ENCODE assay signal across 18 cellular contexts in genomic region chr11:44771252-44771734, GRCh38. TPM values are rescaled to one million over a fixed set of nuclear protein-coding genes. Genes with fewer than 3 reads are reported as not detected.
"Had no signal": no experiment of that assay in that cellular context is flagged by ENCODE, and none has a peak within 500 bp of the region (broad histone marks: within the 10 kb centered on the region; RNA-seq: fewer than 3 reads in every experiment).

No MANE protein-coding gene starts in this region.

- H3K4me3 ChIP-seq: coronary artery, dorsolateral prefrontal cortex, esophagus squamous epithelium, gastrocnemius medialis, heart right ventricle, left lung, lower lobe of right lung had no signal

- H3K27me3 ChIP-seq: dorsolateral prefrontal cortex, esophagus squamous epithelium, gastrocnemius medialis, heart right ventricle, left lung had no signal

- H3K36me3 ChIP-seq: esophagus squamous epithelium, gastrocnemius medialis, left lung, lower lobe of right lung had no signal

- DNase-seq: dorsolateral prefrontal cortex; effector CD4-positive, alpha-beta T cell; effector memory CD4-positive, alpha-beta T cell; esophagus squamous epithelium; foreskin fibroblast; foreskin melanocyte; gastrocnemius medialis; glutamatergic neuron; heart right ventricle; hippocampal formation; left cardiac atrium; left lung; left ventricle myocardium superior; lower lobe of right lung; mesendoderm; midbrain had no signal

- ATAC-seq: gastrocnemius medialis, heart right ventricle, left cardiac atrium, left lung, left ventricle myocardium superior, lower lobe of right lung had no signal

- H3K9me3 ChIP-seq: esophagus squamous epithelium, left lung, lower lobe of right lung had no signal

- H3K27ac ChIP-seq: coronary artery, dorsolateral prefrontal cortex, esophagus squamous epithelium, gastrocnemius medialis, left lung, lower lobe of right lung had no signal

RNA-seq across cellular contexts. Expression of gene TSPAN18, which starts 44.5 kb away (rescaled TPM):
- polyA plus RNA-seq: keratinocyte had no signal
